Comparison of ENCODE assay signal across 7 cellular contexts in genomic region chr2:47043142-47043890, GRCh38.
DNase-seq lines count a peak whose midpoint lies in the region; ATAC-seq and TF ChIP-seq lines count a peak whose summit lies in the region.

No MANE protein-coding gene starts in this region.

- H3K36me3 ChIP-seq in HCT116 (ENCODE audit: control insufficient read depth in 1 of 2, insufficient read depth in 2 of 2, low read length in 2 of 2): no peaks in the 10 kb centered on the region
- no peaks in the 10 kb centered on the region for H3K36me3 ChIP-seq in SK-N-MC (ENCODE audit: insufficient read depth, low read length)

- peak; percentile 92 for ATAC-seq in HCT116

- intact Hi-C loops in HCT116 (cut with micrococcal nuclease): loop anchor here (1.0 kb wide), 1 partner anchor 34 kb away; no protein-coding TSS in a partner anchor

- H3K9me3 ChIP-seq in HCT116 (ENCODE audit: control insufficient read depth in 1 of 2, insufficient read depth in 1 of 2, low read depth in 1 of 2, low read length in 2 of 2) (no peaks in the 10 kb centered on the region), SK-N-MC (ENCODE audit: low read depth, low read length) (no peaks in the 10 kb centered on the region)

- no peak for TF ChIP-seq RAD21 in HCT116 (IDR thresholded peaks at IDR 0.05; ENCODE audit: low read depth)

- CTCF ChIA-PET in HCT116 (lab: Charles Lee): no interaction called here

- POLR2A ChIA-PET in HCT116 (lab: Charles Lee): interaction anchor here (1.2 kb wide), 2 partner anchors 27 to 39 kb away, joined by 3 read pairs; no protein-coding TSS in a partner anchor

- H3K9ac ChIP-seq in HCT116 (ENCODE audit: low read length) (peak overlapping the region; percentile 79), SK-N-MC (ENCODE audit: insufficient read length) (peak overlapping the region; percentile 13)

- no peak for TF ChIP-seq POLR2A in HCT116 (IDR thresholded peaks at IDR 0.05; ENCODE audit: borderline replicate concordance, extremely low read depth, insufficient read depth, insufficient read length)

- TF ChIP-seq CTCF in HCT116 (IDR thresholded peaks at IDR 0.05 in 2 of 3, conservative IDR thresholded peaks at IDR 0.05 in 1 of 3; ENCODE audit: borderline replicate concordance in 1 of 3, insufficient read depth in 1 of 3, low read depth in 2 of 3, low read length in 2 of 3) (no peak), foreskin fibroblast (IDR thresholded peaks at IDR 0.05; ENCODE audit: low read depth, low read length) (no peak)

- no peak overlapping the region for H2AFZ ChIP-seq in HCT116 (ENCODE audit: low read depth, low read length, poor library complexity, severe bottlenecking)

- TSS peak; percentile 60 for BruUV-seq in HCT116 (replicated peaks; lab: Mats Ljungman, UMichigan)

- H3K4me2 ChIP-seq in HCT116 (ENCODE audit: low read length): peak overlapping the region; percentile 93

- H3K9me2 ChIP-seq in HCT116 (ENCODE audit: insufficient read depth): no peaks in the 10 kb centered on the region

- RAD21 ChIA-PET in HCT116 (lab: Charles Lee; ENCODE audit: low non-redundant PET in 1 of 2, low total read pairs in 2 of 2, uncharacterized antibody in 2 of 2, unreplicated experiment in 2 of 2): interaction anchor here in 1 of 2 experiments (1.0 kb wide), 1 partner anchor 28 kb away, joined by 3 read pairs; no protein-coding TSS in a partner anchor

- no peaks in the 10 kb centered on the region for H3K79me2 ChIP-seq in HCT116 (ENCODE audit: insufficient read depth, low read length)

- H3K27ac ChIP-seq in HCT116 (ENCODE audit: low read depth, low read length) (peak overlapping the region; percentile 96), SK-N-MC (no peak overlapping the region)

- DNase-seq in HCT116 (ENCODE audit: low read depth, low spot score): peak; percentile 83
- no peak for DNase-seq in SK-N-MC (ENCODE audit: low read depth, low spot score)
- DNase-seq in foreskin fibroblast: peak; percentile 98 to 99
- peak; percentile 64 for DNase-seq in pons (ENCODE audit: low spot score)
- no peak for DNase-seq in activated CD4-positive, CD25-positive, alpha-beta regulatory T cell (lab: John Stamatoyannopoulos, UW)
- no peak for DNase-seq in GM19238 (ENCODE audit: insufficient read length, low spot score)
- DNase-seq in stimulated activated CD4-positive, alpha-beta T cell treated with anti-CD3 and anti-CD28 coated beads, Interleukin-4, amount 100 ng/mL, for 4 hours: no peak

- peaks cover 35 to 68% of the 10 kb centered on the region in 2 experiments for H3K4me1 ChIP-seq in HCT116 (ENCODE audit: control insufficient read depth in 1 of 2, insufficient read depth in 2 of 2, low read length in 2 of 2)

- H4K20me1 ChIP-seq in HCT116 (ENCODE audit: insufficient read depth): no peaks in the 10 kb centered on the region

- H3K4me3 ChIP-seq in HCT116 (replicated peaks in 1 of 2; ENCODE audit: low read depth in 1 of 2, low read length in 2 of 2) (peak overlapping the region; percentile 25 to 55), SK-N-MC (peak overlapping the region; percentile 40; the same call in 1 of the 2 replicates), foreskin fibroblast (ENCODE audit: low read depth in 1 of 2, low read length in 2 of 2) (peak overlapping the region in 1 of 2 donors; percentile 2)

- H3K27me3 ChIP-seq in HCT116 (ENCODE audit: insufficient read depth, low read length): no peaks in the 10 kb centered on the region

TF ChIP-seq in HCT116, 20 proteins besides CTCF, POLR2A, EP300 and RAD21:
- peak; percentile 75 for TF ChIP-seq POLR2AphosphoS5 (IDR thresholded peaks at IDR 0.05; ENCODE audit: low read depth, low read length)
- no peak for TF ChIP-seq SRF (IDR thresholded peaks at IDR 0.05; ENCODE audit: low read depth)
- peak; percentile 67 for TF ChIP-seq TCF7L2 (IDR thresholded peaks at IDR 0.05; ENCODE audit: borderline replicate concordance, extremely low read depth, insufficient read depth, insufficient read length)

Comparison
In these comparisons a context has a peak if more than half of its experiments do, and no peak if none do; other contexts are left out.
1. DNase-seq: peak in HCT116 (single experiment), foreskin fibroblast (2 of 2) and pons (single experiment); none in SK-N-MC (single experiment), activated CD4-positive, CD25-positive, alpha-beta regulatory T cell (0 of 4), GM19238 (single experiment) and stimulated activated CD4-positive, alpha-beta T cell treated with anti-CD3 and anti-CD28 coated beads, Interleukin-4, amount 100 ng/mL, for 4 hours (0 of 2).